ENCODE assay signal across 1 cellular context in genomic region chr11:117410861-117411725, GRCh38.
TF ChIP-seq lines count a peak whose summit lies in the region.

No MANE protein-coding gene starts in this region.

TF ChIP-seq in H1, 55 proteins besides CTCF, POLR2A, EP300 and RAD21 (continued from another document):
- no peak for TF ChIP-seq BRCA1 (IDR thresholded peaks at IDR 0.05; ENCODE audit: low read depth, low read length)
- TF ChIP-seq POLR2AphosphoS5 (IDR thresholded peaks at IDR 0.05; ENCODE audit: low read depth, low read length), result no peak
- TF ChIP-seq CREB1 (IDR thresholded peaks at IDR 0.05), result no peak
